9 cellular contexts compared by ENCODE assay signal in genomic region chr19:39237200-39238184, GRCh38. TPM values are rescaled to one million over a fixed set of nuclear protein-coding genes. Genes with fewer than 3 reads are reported as not detected.
A peak's percentile ranks its signal among the peaks of the same experiment; 100 is the strongest.
DNase-seq lines count a peak whose midpoint lies in the region; ATAC-seq and TF ChIP-seq lines count a peak whose summit lies in the region.
"Had no signal": no experiment of that assay in that cellular context is flagged by ENCODE, and none has a peak within 500 bp of the region (broad histone marks: within the 10 kb centered on the region; RNA-seq: fewer than 3 reads in every experiment).

No MANE protein-coding gene starts in this region.

- peak overlapping the region; percentile 67 to 77 (median 74) for H3K4me3 Mint-ChIP-seq in CD4-positive, alpha-beta memory T cell
- H3K4me3 Mint-ChIP-seq in activated T-helper 17 cell treated with anti-CD3 and anti-CD28 coated beads, Interleukin-2, amount 50 U/mL, for 72 hours, result peak overlapping the region; percentile 68
- H3K4me3 Mint-ChIP-seq in nephron progenitor cell (no peak overlapping the region), mesothelial cell of epicardium (no peak overlapping the region)

- H3K27me3 ChIP-seq in CD4-positive, alpha-beta memory T cell (ENCODE audit: insufficient read depth, low read length), result no peaks in the 10 kb centered on the region

- peak; percentile 80 for ATAC-seq in GM19397 (IDR thresholded peaks at IDR 0.05; ENCODE audit: unreplicated experiment)
- peak; percentile 89 for ATAC-seq in activated T-helper 17 cell treated with anti-CD3 and anti-CD28 coated beads, Interleukin-2, amount 50 U/mL, for 72 hours (replicated peaks)

- H3K36me3 Mint-ChIP-seq in CD4-positive, alpha-beta memory T cell, result no peaks in the 10 kb centered on the region
- H3K36me3 Mint-ChIP-seq in activated T-helper 17 cell treated with anti-CD3 and anti-CD28 coated beads, Interleukin-2, amount 50 U/mL, for 72 hours (ENCODE audit: low read depth), result no peaks in the 10 kb centered on the region
- no peaks in the 10 kb centered on the region for H3K36me3 Mint-ChIP-seq in nephron progenitor cell (ENCODE audit: low read depth)
- H3K36me3 Mint-ChIP-seq in mesothelial cell of epicardium, result no peaks in the 10 kb centered on the region

- no peaks in the 10 kb centered on the region for H3K27me3 Mint-ChIP-seq in CD4-positive, alpha-beta memory T cell
- H3K27me3 Mint-ChIP-seq in activated T-helper 17 cell treated with anti-CD3 and anti-CD28 coated beads, Interleukin-2, amount 50 U/mL, for 72 hours, result no peaks in the 10 kb centered on the region
- peaks cover 91% of the 10 kb centered on the region for H3K27me3 Mint-ChIP-seq in nephron progenitor cell (ENCODE audit: low read depth, poor library complexity)
- H3K27me3 Mint-ChIP-seq in mesothelial cell of epicardium (ENCODE audit: low read depth), result peaks cover 32% of the 10 kb centered on the region

- CTCF ChIA-PET in CD4-positive, alpha-beta memory T cell (lab: Charles Lee; ENCODE audit: partially characterized antibody), result interaction anchor here (1.0 to 2.1 kb wide), 2 partner anchors 90 to 91 kb away, joined by 3 to 6 read pairs; no protein-coding TSS in a partner anchor

- intact Hi-C loops in CD4-positive, alpha-beta memory T cell (cut with micrococcal nuclease), result no loop called here

- TF ChIP-seq CTCF in nephron progenitor cell (IDR thresholded peaks at IDR 0.05) (no peak), mesothelial cell of epicardium (IDR thresholded peaks at IDR 0.05; ENCODE audit: unreplicated experiment) (no peak)

- H3K4me1 Mint-ChIP-seq in CD4-positive, alpha-beta memory T cell, result peaks cover 8 to 32% (median 18%) of the 10 kb centered on the region in 4 donors
- H3K4me1 Mint-ChIP-seq in activated T-helper 17 cell treated with anti-CD3 and anti-CD28 coated beads, Interleukin-2, amount 50 U/mL, for 72 hours, result peaks cover 12% of the 10 kb centered on the region
- H3K4me1 Mint-ChIP-seq in nephron progenitor cell (no peaks in the 10 kb centered on the region), mesothelial cell of epicardium (peaks cover 6% of the 10 kb centered on the region)

- peaks cover 0 to 1% (median 0%) of the 10 kb centered on the region in 8 donors for H3K9me3 Mint-ChIP-seq in CD4-positive, alpha-beta memory T cell
- no peaks in the 10 kb centered on the region for H3K9me3 Mint-ChIP-seq in activated T-helper 17 cell treated with anti-CD3 and anti-CD28 coated beads, Interleukin-2, amount 50 U/mL, for 72 hours
- H3K9me3 Mint-ChIP-seq in nephron progenitor cell (no peaks in the 10 kb centered on the region), mesothelial cell of epicardium (no peaks in the 10 kb centered on the region)

- H3K9me3 ChIP-seq in CD4-positive, alpha-beta memory T cell (ENCODE audit: control insufficient read depth in 1 of 2, low read length in 2 of 2), result no peaks in the 10 kb centered on the region

- no peak overlapping the region for H3K4me3 ChIP-seq in CD4-positive, alpha-beta memory T cell (ENCODE audit: low read length in 2 of 2)

- peaks cover 25% of the 10 kb centered on the region for H3K4me1 ChIP-seq in CD4-positive, alpha-beta memory T cell (ENCODE audit: insufficient read depth, low read length)

- POLR2A ChIA-PET in CD4-positive, alpha-beta memory T cell (lab: Charles Lee; ENCODE audit: partially characterized antibody), result interaction anchor here (0.8 to 1.4 kb wide), 6 partner anchors 60 to 105 kb away, joined by 3 to 4 read pairs (median 3); partner anchors contain the start of gene SAMD4B

- H3K27ac Mint-ChIP-seq in CD4-positive, alpha-beta memory T cell, result peak overlapping the region; percentile 38 to 91 (median 80)
- peak overlapping the region; percentile 85 for H3K27ac Mint-ChIP-seq in activated T-helper 17 cell treated with anti-CD3 and anti-CD28 coated beads, Interleukin-2, amount 50 U/mL, for 72 hours
- H3K27ac Mint-ChIP-seq in nephron progenitor cell (no peak overlapping the region), mesothelial cell of epicardium (no peak overlapping the region)

- DNase-seq in CD4-positive, alpha-beta memory T cell, result peak in 4 of 5 donors; percentile 11 to 58 (median 20)
- peak; percentile 47 for DNase-seq in NCI-H69 (lab: John Stamatoyannopoulos, UW)
- peak; percentile 26 for DNase-seq in nephron progenitor cell
- DNase-seq in mesothelial cell of epicardium (ENCODE audit: low spot score in 2 of 2, unreplicated experiment in 2 of 2), result no peak
- no peak for DNase-seq in amniotic stem cell (lab: John Stamatoyannopoulos, UW)
- no peak for DNase-seq in epidermal melanocyte (ENCODE audit: insufficient read length, low spot score)

- H3K36me3 ChIP-seq in CD4-positive, alpha-beta memory T cell (ENCODE audit: insufficient read depth, low read length), result no peaks in the 10 kb centered on the region

- H3K27ac ChIP-seq in CD4-positive, alpha-beta memory T cell (ENCODE audit: low read depth, low read length), result no peak overlapping the region

RNA-seq across cellular contexts. Expression of gene IFNL3, which starts 7.3 kb away (rescaled TPM):
- total RNA-seq in CD4-positive, alpha-beta memory T cell, result not detected
- not detected for polyA plus RNA-seq in CD4-positive, alpha-beta memory T cell
- not detected for total RNA-seq in activated T-helper 17 cell treated with anti-CD3 and anti-CD28 coated beads, Interleukin-2, amount 50 U/mL, for 72 hours
- not detected in 3 replicates for total RNA-seq in mesothelial cell of epicardium
- total RNA-seq: dermis microvascular lymphatic vessel endothelial cell had no signal

RNA-seq across cellular contexts. Expression of gene IFNL4, which starts 11.2 kb away (rescaled TPM):
- not detected for total RNA-seq in CD4-positive, alpha-beta memory T cell
- polyA plus RNA-seq in CD4-positive, alpha-beta memory T cell, result not detected
- total RNA-seq in activated T-helper 17 cell treated with anti-CD3 and anti-CD28 coated beads, Interleukin-2, amount 50 U/mL, for 72 hours, result not detected
- 0.14 to 0.74 TPM (median 0.40 TPM) in 3 replicates for total RNA-seq in mesothelial cell of epicardium
- total RNA-seq: dermis microvascular lymphatic vessel endothelial cell had no signal

RNA-seq across cellular contexts. Expression of gene IFNL2, which starts 30.7 kb away (rescaled TPM):
- total RNA-seq in CD4-positive, alpha-beta memory T cell, result not detected
- not detected for polyA plus RNA-seq in CD4-positive, alpha-beta memory T cell
- not detected for total RNA-seq in activated T-helper 17 cell treated with anti-CD3 and anti-CD28 coated beads, Interleukin-2, amount 50 U/mL, for 72 hours
- not detected in 3 replicates for total RNA-seq in mesothelial cell of epicardium
- total RNA-seq: dermis microvascular lymphatic vessel endothelial cell had no signal

RNA-seq across cellular contexts. Expression of gene SYCN, which starts 33.4 kb away (rescaled TPM):
- total RNA-seq in CD4-positive, alpha-beta memory T cell, result not detected
- not detected for polyA plus RNA-seq in CD4-positive, alpha-beta memory T cell
- total RNA-seq in activated T-helper 17 cell treated with anti-CD3 and anti-CD28 coated beads, Interleukin-2, amount 50 U/mL, for 72 hours, result not detected
- not detected in 3 replicates for total RNA-seq in mesothelial cell of epicardium
- total RNA-seq: dermis microvascular lymphatic vessel endothelial cell had no signal

RNA-seq across cellular contexts. Expression of gene NCCRP1, which starts 40.7 kb away (rescaled TPM):
- total RNA-seq in CD4-positive, alpha-beta memory T cell, result not detected
- not detected for polyA plus RNA-seq in CD4-positive, alpha-beta memory T cell
- total RNA-seq in activated T-helper 17 cell treated with anti-CD3 and anti-CD28 coated beads, Interleukin-2, amount 50 U/mL, for 72 hours, result not detected
- 11.7 to 14.8 TPM (median 12.2 TPM) in 3 replicates for total RNA-seq in mesothelial cell of epicardium
- total RNA-seq: dermis microvascular lymphatic vessel endothelial cell had no signal

Comparison
In these comparisons a context has a peak if more than half of its experiments do, and no peak if none do; other contexts are left out.
1. DNase-seq: peak in CD4-positive, alpha-beta memory T cell (4 of 5), NCI-H69 (single experiment) and nephron progenitor cell (single experiment); none in mesothelial cell of epicardium (0 of 2), amniotic stem cell (single experiment) and epidermal melanocyte (single experiment).
2. H3K27ac Mint-ChIP-seq: peak in CD4-positive, alpha-beta memory T cell (7 of 7) and activated T-helper 17 cell treated with anti-CD3 and anti-CD28 coated beads, Interleukin-2, amount 50 U/mL, for 72 hours (single experiment); none in nephron progenitor cell (single experiment) and mesothelial cell of epicardium (single experiment).
3. H3K4me3 Mint-ChIP-seq: peak in CD4-positive, alpha-beta memory T cell (8 of 8) and activated T-helper 17 cell treated with anti-CD3 and anti-CD28 coated beads, Interleukin-2, amount 50 U/mL, for 72 hours (single experiment); none in nephron progenitor cell (single experiment) and mesothelial cell of epicardium (single experiment).